1 cellular context compared by ENCODE assay signal in genomic region chrX:44903842-44904530, GRCh38.
TF ChIP-seq lines count a peak whose summit lies in the region.

No MANE protein-coding gene starts in this region.

TF ChIP-seq in GM12878, 131 proteins besides CTCF, POLR2A, EP300 and RAD21 (continued from another document):
- TF ChIP-seq RELB (IDR thresholded peaks at IDR 0.05; ENCODE audit: low read depth), result 0 out of 2 replicates have a peak, but pooled peaks have one; percentile 29
- TF ChIP-seq ZNF687 (IDR thresholded peaks at IDR 0.05), result no peak
- TF ChIP-seq CBX5 (IDR thresholded peaks at IDR 0.05; ENCODE audit: low read depth), result no peak
- no peak for TF ChIP-seq PAX5 (IDR thresholded peaks at IDR 0.05; ENCODE audit: borderline replicate concordance, low read depth, low read length)
- no peak for TF ChIP-seq CHD4 (IDR thresholded peaks at IDR 0.05)
- peak; percentile 9; the same call in 1 of the 2 replicates for TF ChIP-seq RUNX3 (IDR thresholded peaks at IDR 0.05; ENCODE audit: low read length)
- no peak for TF ChIP-seq IKZF1 (conservative IDR thresholded peaks at IDR 0.05)
- no peak for TF ChIP-seq STAT1 (conservative IDR thresholded peaks at IDR 0.05)
- TF ChIP-seq RBBP5 (conservative IDR thresholded peaks at IDR 0.05), result 0 out of 2 replicates have a peak, but pooled peaks have one; percentile 23
- TF ChIP-seq SMAD1 (IDR thresholded peaks at IDR 0.05; ENCODE audit: low read depth, partially characterized antibody), result no peak
- TF ChIP-seq FOS (IDR thresholded peaks at IDR 0.05; ENCODE audit: borderline replicate concordance, extremely low read depth, insufficient read length), result no peak
- TF ChIP-seq JUNB (IDR thresholded peaks at IDR 0.05), result no peak; the same call in 1 of the 2 replicates
- no peak for TF ChIP-seq JUND (IDR thresholded peaks at IDR 0.05; ENCODE audit: low read depth, low read length)
- TF ChIP-seq SIX5 (IDR thresholded peaks at IDR 0.05; ENCODE audit: low read depth, low read length, severe bottlenecking), result no peak
- TF ChIP-seq ESRRA (IDR thresholded peaks at IDR 0.05; ENCODE audit: low read length), result no peak
- TF ChIP-seq TCF3 (IDR thresholded peaks at IDR 0.05; ENCODE audit: borderline replicate concordance, insufficient read depth, low read depth, low read length), result no peak
- TF ChIP-seq CEBPZ (IDR thresholded peaks at IDR 0.05; ENCODE audit: low read depth, low read length), result no peak
- no peak for TF ChIP-seq BACH1 (IDR thresholded peaks at IDR 0.05; ENCODE audit: borderline replicate concordance)
- TF ChIP-seq ATF7 (IDR thresholded peaks at IDR 0.05; ENCODE audit: low read depth), result peak; percentile 29; the same call in 1 of the 2 replicates
- TF ChIP-seq ELK1 (IDR thresholded peaks at IDR 0.05; ENCODE audit: low read depth, low read length), result no peak
- no peak for TF ChIP-seq NR2F1 (conservative IDR thresholded peaks at IDR 0.05)
- 0 out of 2 replicates have a peak, but pooled peaks have one; percentile 39 for TF ChIP-seq MLLT1 (IDR thresholded peaks at IDR 0.05)
